ENCODE assay signal across 1 cellular context in genomic region chr19:54312436-54313362, GRCh38.
TF ChIP-seq lines count a peak whose summit lies in the region.

LILRA5 (minus strand) TSS chr19:54313166; CDS start chr19:54313019, 147 bp downstream.

TF ChIP-seq in HepG2, 621 proteins besides CTCF, POLR2A, EP300 and RAD21 (continued from another document):
- TF ChIP-seq LRRFIP1 (CRISPR knock-in tag; conservative IDR thresholded peaks at IDR 0.05) (no peak), SOX6 (IDR thresholded peaks at IDR 0.05) (no peak), SOX6 (CRISPR knock-in tag; IDR thresholded peaks at IDR 0.05) (no peak), HMG20A (CRISPR knock-in tag; IDR thresholded peaks at IDR 0.05; ENCODE audit: borderline replicate concordance) (no peak), ZNF550 (CRISPR knock-in tag; IDR thresholded peaks at IDR 0.05; ENCODE audit: borderline replicate concordance) (no peak)
